1 cellular context compared by ENCODE assay signal in genomic region chr6:14924126-14925024, GRCh38.
TF ChIP-seq lines count a peak whose summit lies in the region.

No MANE protein-coding gene starts in this region.

TF ChIP-seq in H1, 55 proteins besides CTCF, POLR2A, EP300 and RAD21 (continued from another document):
- TF ChIP-seq RBBP5 (IDR thresholded peaks at IDR 0.05; ENCODE audit: borderline replicate concordance, low read depth, low read length) (no peak), CTBP2 (IDR thresholded peaks at IDR 0.05; ENCODE audit: borderline replicate concordance, insufficient read depth, insufficient read length, low read length) (no peak), TBP (IDR thresholded peaks at IDR 0.05; ENCODE audit: low read depth, low read length) (peak; percentile 17; the same call in 1 of the 2 replicates), SIN3A (conservative IDR thresholded peaks at IDR 0.05 in 1 of 2, IDR thresholded peaks at IDR 0.05 in 1 of 2; ENCODE audit: low read depth in 1 of 2, low read length in 2 of 2) (peak in 1 of 2 experiments; percentile 76; a peak in 2 of 4 replicates), NANOG (IDR thresholded peaks at IDR 0.05; ENCODE audit: insufficient read depth, low read depth, low read length, poor library complexity, severe bottlenecking) (peak; percentile 49), CHD7 (IDR thresholded peaks at IDR 0.05; ENCODE audit: insufficient replicate concordance, low read length) (no peak), TAF1 (IDR thresholded peaks at IDR 0.05; ENCODE audit: low read depth, low read length) (no peak), CHD2 (IDR thresholded peaks at IDR 0.05; ENCODE audit: low read length) (no peak)
